ENCODE assay signal across 8 cellular contexts in the genomic region with DNA sequence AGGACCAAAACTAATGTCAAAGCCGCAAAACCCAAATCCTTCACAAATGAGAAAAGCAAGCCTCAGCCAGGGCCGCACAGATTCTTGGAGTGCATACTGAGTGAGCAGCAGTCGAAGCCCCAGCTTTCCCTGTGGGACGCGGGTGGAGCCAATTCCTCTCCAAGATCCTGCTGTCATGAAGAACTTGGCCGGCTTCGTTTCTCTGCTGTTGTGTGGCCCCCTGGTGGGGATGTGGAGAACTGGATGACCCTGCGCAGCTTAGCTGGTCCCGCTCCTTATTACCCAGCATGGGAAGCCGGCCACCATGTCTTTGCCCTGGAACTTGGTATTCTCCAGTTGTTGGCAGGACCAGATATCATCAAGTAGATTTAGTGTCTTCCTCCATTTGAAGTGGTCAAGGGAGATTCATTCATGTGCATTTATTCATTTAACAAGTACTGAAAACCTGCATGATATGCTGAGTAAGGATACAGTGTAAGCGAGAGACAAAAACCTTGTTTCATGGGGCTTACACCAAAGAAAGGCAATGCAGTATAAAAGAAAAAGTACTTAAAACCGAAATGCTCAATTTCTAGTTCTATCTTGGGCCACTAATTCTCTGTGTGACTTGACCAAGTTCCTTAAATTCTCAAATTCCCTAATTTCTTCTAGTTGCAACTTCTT. TPM values are rescaled to one million over a fixed set of nuclear protein-coding genes. Genes with fewer than 3 reads are reported as not detected.
DNase-seq lines count a peak whose midpoint lies in the region; ATAC-seq, FAIRE-seq and TF ChIP-seq lines count a peak whose summit lies in the region.

No MANE protein-coding gene starts in this region.

- intact Hi-C loops in adrenal gland (cut with DNase I) (loop anchor here (2.0 to 5.0 kb wide), 3 partner anchors 147 to 199 kb away; no protein-coding TSS in a partner anchor), left ventricle myocardium inferior (cut with micrococcal nuclease) (loop anchor here (2.0 kb wide), 1 partner anchor 151 kb away; no protein-coding TSS in a partner anchor)

- ATAC-seq in GM21825 (IDR thresholded peaks at IDR 0.05; ENCODE audit: unreplicated experiment): no peak

- peak; percentile 79 for FAIRE-seq in H54 (lab: Jason Lieb, UNC)

- TF ChIP-seq CTCF in adrenal gland (IDR thresholded peaks at IDR 0.05) (peak; percentile 92 to 95 (median 94)), left ventricle myocardium inferior (IDR thresholded peaks at IDR 0.05; ENCODE audit: borderline replicate concordance) (peak; percentile 97)

- DNase-seq in DMS53 treated with DMSO at 0.1 percent for 48 hours (lab: John Stamatoyannopoulos, UW; ENCODE audit: unreplicated experiment): peak; percentile 10
- peak; percentile 60 for DNase-seq in H54 (ENCODE audit: insufficient read length, low spot score)
- DNase-seq in NCI-H1092 treated with DMSO at 0.1 percent for 48 hours (lab: John Stamatoyannopoulos, UW): peak; percentile 89
- peak; percentile 49 for DNase-seq in T follicular helper cell (ENCODE audit: low read depth)
- DNase-seq in adrenal gland: peak; percentile 84 to 96 (median 92)
- peak; percentile 86 for DNase-seq in left ventricle myocardium inferior
- DNase-seq in retina: peak; percentile 90

- H3K27me3 ChIP-seq in adrenal gland: no peaks in the 10 kb centered on the region
- peaks cover 26% of the 10 kb centered on the region for H3K27me3 ChIP-seq in left ventricle myocardium inferior (ENCODE audit: low read depth)

- H3K9me3 ChIP-seq in adrenal gland (replicated peaks in 1 of 3) (no peaks in the 10 kb centered on the region), left ventricle myocardium inferior (replicated peaks) (no peaks in the 10 kb centered on the region)

- no peak for TF ChIP-seq POLR2A in H54 (IDR thresholded peaks at IDR 0.05; ENCODE audit: low read depth, low read length)
- no peak for TF ChIP-seq POLR2A in adrenal gland (IDR thresholded peaks at IDR 0.05)

- no peak overlapping the region for H3K27ac ChIP-seq in adrenal gland
- H3K27ac ChIP-seq in left ventricle myocardium inferior (replicated peaks): peak overlapping the region; percentile 37

- H3K4me3 ChIP-seq in adrenal gland (no peak overlapping the region), left ventricle myocardium inferior (no peak overlapping the region)

- H3K4me1 ChIP-seq in adrenal gland (replicated peaks in 1 of 2): peaks cover 8 to 15% of the 10 kb centered on the region in 2 donors
- peaks cover 38% of the 10 kb centered on the region for H3K4me1 ChIP-seq in left ventricle myocardium inferior

- H3K36me3 ChIP-seq in adrenal gland (replicated peaks in 1 of 2): no peaks in the 10 kb centered on the region
- H3K36me3 ChIP-seq in left ventricle myocardium inferior: no peaks in the 10 kb centered on the region

- WGBS in adrenal gland, 4 donors: 13 to 21% (median 17%) methylated on average over 9 to 12 of the region's 12 CpGs

RNA-seq across cellular contexts. Expression of a gene that starts 56.8 kb away (rescaled TPM):
- total RNA-seq in adrenal gland (under 1 TPM in 6 of 8 donors, not detected in 2; 0.16 to 0.88 (median 0.47) TPM), left ventricle myocardium inferior (not detected)
- polyA plus RNA-seq in adrenal gland: 1 to 10 TPM in 1 of 3 donors, under 1 TPM in 2; 0.09 to 2.2 (median 0.13) TPM

Comparison
In these comparisons a context has a peak if more than half of its experiments do, and no peak if none do; other contexts are left out.
1. DNase-seq: peak in every context shown above with its lines; median percentile 92 in adrenal gland; 90 in retina; 89 in NCI-H1092 treated with DMSO at 0.1 percent for 48 hours; 86 in left ventricle myocardium inferior; 60 in H54; 49 in T follicular helper cell; 10 in DMS53 treated with DMSO at 0.1 percent for 48 hours.